ENCODE assay signal across 10 cellular contexts in genomic region chr12:52358575-52359350, GRCh38. TPM values are rescaled to one million over a fixed set of nuclear protein-coding genes. Genes with fewer than 3 reads are reported as not detected.
DNase-seq lines count a peak whose midpoint lies in the region; ATAC-seq and TF ChIP-seq lines count a peak whose summit lies in the region.
"Had no signal": no experiment of that assay in that cellular context is flagged by ENCODE, and none has a peak within 500 bp of the region (broad histone marks: within the 10 kb centered on the region; RNA-seq: fewer than 3 reads in every experiment).

No MANE protein-coding gene starts in this region.

- no peak for TF ChIP-seq CTCF in foreskin keratinocyte (conservative IDR thresholded peaks at IDR 0.05)

- DNase-seq in activated CD4-positive, alpha-beta T cell treated with anti-CD3 and anti-CD28 coated beads, Interleukin-2, amount 10 ng/mL, durations not matched to agents 7 days and 5 days: peak; percentile 45
- no peak for DNase-seq in activated CD4-positive, alpha-beta T cell treated with anti-CD3 and anti-CD28 coated beads for 1 hour
- DNase-seq in M059J (ENCODE audit: low read depth) (peak; percentile 73), foreskin keratinocyte (no peak), foreskin melanocyte (no peak), cerebellar nuclear complex (lab: John Stamatoyannopoulos, UW) (no peak)
- peak; percentile 41 for DNase-seq in natural killer cell treated with Interleukin-12 subunit alpha and Interleukin-12 subunit beta and Interleukin-15 and Interleukin-18, amount 100 ng/mL, for 72 hours (ENCODE audit: low spot score)
- DNase-seq: mammary epithelial cell had no signal

- POLR2A ChIA-PET in activated CD4-positive, alpha-beta T cell treated with anti-CD3 and anti-CD28 coated beads, Interleukin-2, amount 10 ng/mL, durations not matched to agents 7 days and 5 days (lab: Charles Lee): no interaction called here

- peak; percentile 78 for ATAC-seq in GM21737 (IDR thresholded peaks at IDR 0.05; ENCODE audit: unreplicated experiment)
- ATAC-seq in natural killer cell treated with Interleukin-12 subunit alpha and Interleukin-12 subunit beta and Interleukin-15 and Interleukin-18, amount 100 ng/mL, for 72 hours: peak; percentile 62 to 72
- no peak for ATAC-seq in foreskin keratinocyte

- CTCF ChIA-PET in activated CD4-positive, alpha-beta T cell treated with anti-CD3 and anti-CD28 coated beads, Interleukin-2, amount 10 ng/mL, durations not matched to agents 7 days and 5 days (lab: Charles Lee): interaction anchor here (1.5 kb wide), 1 partner anchor 9 kb away, joined by 3 read pairs; the partner anchor contains the start of gene KRT85

- peaks cover 4% of the 10 kb centered on the region for H3K27me3 Mint-ChIP-seq in activated CD4-positive, alpha-beta T cell treated with anti-CD3 and anti-CD28 coated beads, Interleukin-2, amount 10 ng/mL, durations not matched to agents 7 days and 5 days
- H3K27me3 Mint-ChIP-seq in natural killer cell treated with Interleukin-12 subunit alpha and Interleukin-12 subunit beta and Interleukin-15 and Interleukin-18, amount 100 ng/mL, for 72 hours: peaks cover 23 to 29% of the 10 kb centered on the region in 2 donors

- no peak overlapping the region for H3K27ac ChIP-seq in foreskin keratinocyte

- peaks cover 10% of the 10 kb centered on the region for H3K27me3 ChIP-seq in foreskin keratinocyte

- no peaks in the 10 kb centered on the region for H3K9me3 Mint-ChIP-seq in activated CD4-positive, alpha-beta T cell treated with anti-CD3 and anti-CD28 coated beads, Interleukin-2, amount 10 ng/mL, durations not matched to agents 7 days and 5 days
- H3K9me3 Mint-ChIP-seq in natural killer cell treated with Interleukin-12 subunit alpha and Interleukin-12 subunit beta and Interleukin-15 and Interleukin-18, amount 100 ng/mL, for 72 hours: no peaks in the 10 kb centered on the region

- H3K36me3 Mint-ChIP-seq in activated CD4-positive, alpha-beta T cell treated with anti-CD3 and anti-CD28 coated beads, Interleukin-2, amount 10 ng/mL, durations not matched to agents 7 days and 5 days (ENCODE audit: low read depth): no peaks in the 10 kb centered on the region
- no peaks in the 10 kb centered on the region for H3K36me3 Mint-ChIP-seq in natural killer cell treated with Interleukin-12 subunit alpha and Interleukin-12 subunit beta and Interleukin-15 and Interleukin-18, amount 100 ng/mL, for 72 hours

- H3K4me1 ChIP-seq in foreskin keratinocyte: no peaks in the 10 kb centered on the region

- H3K4me1 Mint-ChIP-seq in activated CD4-positive, alpha-beta T cell treated with anti-CD3 and anti-CD28 coated beads, Interleukin-2, amount 10 ng/mL, durations not matched to agents 7 days and 5 days: peaks cover 20% of the 10 kb centered on the region
- H3K4me1 Mint-ChIP-seq in natural killer cell treated with Interleukin-12 subunit alpha and Interleukin-12 subunit beta and Interleukin-15 and Interleukin-18, amount 100 ng/mL, for 72 hours (ENCODE audit: low read depth in 2 of 2): peaks cover 45 to 46% of the 10 kb centered on the region in 2 donors

- no peak overlapping the region for H3K4me3 Mint-ChIP-seq in activated CD4-positive, alpha-beta T cell treated with anti-CD3 and anti-CD28 coated beads, Interleukin-2, amount 10 ng/mL, durations not matched to agents 7 days and 5 days
- peak overlapping the region; percentile 20 for H3K4me3 Mint-ChIP-seq in natural killer cell treated with Interleukin-12 subunit alpha and Interleukin-12 subunit beta and Interleukin-15 and Interleukin-18, amount 100 ng/mL, for 72 hours

- H3K27ac Mint-ChIP-seq in activated CD4-positive, alpha-beta T cell treated with anti-CD3 and anti-CD28 coated beads, Interleukin-2, amount 10 ng/mL, durations not matched to agents 7 days and 5 days: peak overlapping the region; percentile 21
- peak overlapping the region; percentile 4 to 47 for H3K27ac Mint-ChIP-seq in natural killer cell treated with Interleukin-12 subunit alpha and Interleukin-12 subunit beta and Interleukin-15 and Interleukin-18, amount 100 ng/mL, for 72 hours

RNA-seq across cellular contexts. Expression of gene KRT85, which starts 8.5 kb away (rescaled TPM):
- total RNA-seq in activated CD4-positive, alpha-beta T cell treated with anti-CD3 and anti-CD28 coated beads, Interleukin-2, amount 10 ng/mL, durations not matched to agents 7 days and 5 days: not detected
- not detected in 2 replicates for total RNA-seq in M059J (2014; rRNA removed; shearing (Covaris generic))
- total RNA-seq in natural killer cell treated with Interleukin-12 subunit alpha and Interleukin-12 subunit beta and Interleukin-15 and Interleukin-18, amount 100 ng/mL, for 72 hours: not detected
- not detected in 2 replicates for total RNA-seq in foreskin keratinocyte
- not detected in 2 replicates for polyA plus RNA-seq in foreskin keratinocyte
- total RNA-seq: bronchial epithelial cell, mammary epithelial cell had no signal
- polyA plus RNA-seq: mammary epithelial cell had no signal

RNA-seq across cellular contexts. Expression of gene KRT84, which starts 26.7 kb away (rescaled TPM):
- total RNA-seq in activated CD4-positive, alpha-beta T cell treated with anti-CD3 and anti-CD28 coated beads, Interleukin-2, amount 10 ng/mL, durations not matched to agents 7 days and 5 days: not detected
- total RNA-seq in M059J (2014; rRNA removed; shearing (Covaris generic)): not detected in 2 replicates
- not detected for total RNA-seq in natural killer cell treated with Interleukin-12 subunit alpha and Interleukin-12 subunit beta and Interleukin-15 and Interleukin-18, amount 100 ng/mL, for 72 hours
- total RNA-seq in foreskin keratinocyte: not detected in 2 replicates
- 0.04 TPM in 1 of 2 replicates, not detected in the other for polyA plus RNA-seq in foreskin keratinocyte
- total RNA-seq: bronchial epithelial cell had no signal

RNA-seq across cellular contexts. Expression of gene KRT83, which starts 37.6 kb away (rescaled TPM):
- total RNA-seq in activated CD4-positive, alpha-beta T cell treated with anti-CD3 and anti-CD28 coated beads, Interleukin-2, amount 10 ng/mL, durations not matched to agents 7 days and 5 days: not detected
- total RNA-seq in M059J (2014; rRNA removed; shearing (Covaris generic)): 0.22 TPM in 1 of 2 replicates, not detected in the other
- total RNA-seq in natural killer cell treated with Interleukin-12 subunit alpha and Interleukin-12 subunit beta and Interleukin-15 and Interleukin-18, amount 100 ng/mL, for 72 hours: not detected
- not detected in 2 replicates for total RNA-seq in foreskin keratinocyte
- not detected in 2 replicates for polyA plus RNA-seq in foreskin keratinocyte
- total RNA-seq: bronchial epithelial cell had no signal

RNA-seq across cellular contexts. Expression of gene KRT82, which starts 47.4 kb away (rescaled TPM):
- total RNA-seq in activated CD4-positive, alpha-beta T cell treated with anti-CD3 and anti-CD28 coated beads, Interleukin-2, amount 10 ng/mL, durations not matched to agents 7 days and 5 days: not detected
- total RNA-seq in M059J (2014; rRNA removed; shearing (Covaris generic)): not detected in 2 replicates
- total RNA-seq in natural killer cell treated with Interleukin-12 subunit alpha and Interleukin-12 subunit beta and Interleukin-15 and Interleukin-18, amount 100 ng/mL, for 72 hours: not detected
- total RNA-seq in foreskin keratinocyte: not detected in 2 replicates
- polyA plus RNA-seq in foreskin keratinocyte: not detected in 2 replicates
- total RNA-seq: bronchial epithelial cell, mammary epithelial cell had no signal

Comparison
In these comparisons a context has a peak if more than half of its experiments do, and no peak if none do; other contexts are left out.
1. DNase-seq: peak in activated CD4-positive, alpha-beta T cell treated with anti-CD3 and anti-CD28 coated beads, Interleukin-2, amount 10 ng/mL, durations not matched to agents 7 days and 5 days (single experiment), M059J (single experiment) and natural killer cell treated with Interleukin-12 subunit alpha and Interleukin-12 subunit beta and Interleukin-15 and Interleukin-18, amount 100 ng/mL, for 72 hours (single experiment); none in activated CD4-positive, alpha-beta T cell treated with anti-CD3 and anti-CD28 coated beads for 1 hour (single experiment), foreskin keratinocyte (0 of 2), foreskin melanocyte (single experiment) and cerebellar nuclear complex (0 of 2).